2 cellular contexts compared by ENCODE assay signal in the genomic region with DNA sequence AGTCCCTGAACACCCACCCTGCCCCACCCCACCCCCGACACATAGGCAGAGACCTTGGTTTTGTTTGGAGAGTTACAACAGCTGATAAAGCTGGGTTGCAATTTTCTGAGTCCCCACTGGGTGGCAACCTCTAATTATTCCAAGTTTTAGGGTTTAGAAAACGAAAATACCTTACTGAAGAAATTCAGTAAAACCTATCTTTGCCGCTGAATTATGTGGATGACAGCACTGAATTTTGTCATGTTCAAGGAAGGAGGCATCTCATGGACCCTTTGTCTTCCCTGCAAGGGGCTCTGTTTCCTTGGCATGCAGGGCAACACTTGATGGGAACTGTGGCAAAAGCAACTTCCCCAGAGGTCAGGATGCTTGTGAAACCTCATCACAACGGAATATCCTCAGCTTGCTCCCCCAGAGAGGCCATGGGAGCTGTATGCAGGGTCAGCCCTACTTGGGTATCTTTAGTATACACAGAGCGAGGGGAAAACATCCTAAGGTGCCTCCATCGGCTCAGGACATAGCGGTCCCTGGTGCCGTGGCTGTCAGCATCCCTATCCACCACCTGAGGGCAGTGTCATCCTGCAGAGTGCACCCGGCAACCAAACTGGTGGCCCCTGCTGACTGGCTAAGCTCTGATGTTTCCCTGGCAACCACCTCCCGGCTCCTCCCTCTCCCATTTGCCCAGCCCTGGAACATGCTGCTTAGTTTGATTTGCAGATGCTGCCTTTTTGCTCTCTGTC.
TF ChIP-seq lines count a peak whose summit lies in the region.

No MANE protein-coding gene starts in this region.

TF ChIP-seq in A549, 52 proteins besides CTCF, POLR2A, EP300 and RAD21 (continued from another document):
- TF ChIP-seq, protein P1, sequence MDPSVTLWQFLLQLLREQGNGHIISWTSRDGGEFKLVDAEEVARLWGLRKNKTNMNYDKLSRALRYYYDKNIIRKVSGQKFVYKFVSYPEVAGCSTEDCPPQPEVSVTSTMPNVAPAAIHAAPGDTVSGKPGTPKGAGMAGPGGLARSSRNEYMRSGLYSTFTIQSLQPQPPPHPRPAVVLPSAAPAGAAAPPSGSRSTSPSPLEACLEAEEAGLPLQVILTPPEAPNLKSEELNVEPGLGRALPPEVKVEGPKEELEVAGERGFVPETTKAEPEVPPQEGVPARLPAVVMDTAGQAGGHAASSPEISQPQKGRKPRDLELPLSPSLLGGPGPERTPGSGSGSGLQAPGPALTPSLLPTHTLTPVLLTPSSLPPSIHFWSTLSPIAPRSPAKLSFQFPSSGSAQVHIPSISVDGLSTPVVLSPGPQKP (IDR thresholded peaks at IDR 0.05; ENCODE audit: low read depth, low read length): no peak
- TF ChIP-seq SMC3 (IDR thresholded peaks at IDR 0.05) (peak; percentile 96), MAFK (IDR thresholded peaks at IDR 0.05; ENCODE audit: partially characterized antibody) (peak; percentile 10), MAZ (IDR thresholded peaks at IDR 0.05; ENCODE audit: borderline replicate concordance, low read depth, low read length) (no peak), CBX8 (IDR thresholded peaks at IDR 0.05) (no peak), TP53 (CRISPR knock-in tag; IDR thresholded peaks at IDR 0.05) (no peak), RNF2 (IDR thresholded peaks at IDR 0.05; ENCODE audit: borderline replicate concordance, low read depth) (no peak), HOXB13 (CRISPR knock-in tag; IDR thresholded peaks at IDR 0.05; ENCODE audit: low read depth) (no peak)
- TF ChIP-seq, protein P2, sequence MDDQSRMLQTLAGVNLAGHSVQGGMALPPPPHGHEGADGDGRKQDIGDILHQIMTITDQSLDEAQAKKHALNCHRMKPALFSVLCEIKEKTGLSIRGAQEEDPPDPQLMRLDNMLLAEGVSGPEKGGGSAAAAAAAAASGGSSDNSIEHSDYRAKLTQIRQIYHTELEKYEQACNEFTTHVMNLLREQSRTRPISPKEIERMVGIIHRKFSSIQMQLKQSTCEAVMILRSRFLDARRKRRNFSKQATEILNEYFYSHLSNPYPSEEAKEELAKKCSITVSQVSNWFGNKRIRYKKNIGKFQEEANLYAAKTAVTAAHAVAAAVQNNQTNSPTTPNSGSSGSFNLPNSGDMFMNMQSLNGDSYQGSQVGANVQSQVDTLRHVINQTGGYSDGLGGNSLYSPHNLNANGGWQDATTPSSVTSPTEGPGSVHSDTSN (IDR thresholded peaks at IDR 0.05): no peak
TF ChIP-seq in A549: peak in this region for 5.

TF ChIP-seq in HepG2, 621 proteins besides CTCF, POLR2A, EP300 and RAD21 (continued from another document):
- TF ChIP-seq, protein P3, sequence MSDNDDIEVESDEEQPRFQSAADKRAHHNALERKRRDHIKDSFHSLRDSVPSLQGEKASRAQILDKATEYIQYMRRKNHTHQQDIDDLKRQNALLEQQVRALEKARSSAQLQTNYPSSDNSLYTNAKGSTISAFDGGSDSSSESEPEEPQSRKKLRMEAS (IDR thresholded peaks at IDR 0.05): no peak
- no peak for TF ChIP-seq SP140L (CRISPR knock-in tag; IDR thresholded peaks at IDR 0.05; ENCODE audit: borderline replicate concordance)
- peak; percentile 37; the same call in 1 of the 2 replicates for TF ChIP-seq SP5 (CRISPR knock-in tag; IDR thresholded peaks at IDR 0.05; ENCODE audit: borderline replicate concordance, low read depth)
- peak; percentile 42 for TF ChIP-seq SMC3 (IDR thresholded peaks at IDR 0.05; ENCODE audit: low read length)
- peak; percentile 72 for TF ChIP-seq RFX1 (IDR thresholded peaks at IDR 0.05)
- TF ChIP-seq SRSF4 (IDR thresholded peaks at IDR 0.05; ENCODE audit: low read depth, low read length, poor library complexity, severe bottlenecking): no peak
- 0 out of 2 replicates have a peak, but pooled peaks have one; percentile 19 for TF ChIP-seq TAF1 (CRISPR knock-in tag; IDR thresholded peaks at IDR 0.05)
- no peak for TF ChIP-seq ZNF788 (CRISPR knock-in tag; IDR thresholded peaks at IDR 0.05; ENCODE audit: borderline replicate concordance)
- TF ChIP-seq XRCC5 (optimal IDR thresholded peaks at IDR 0.05; ENCODE audit: low read length): peak; percentile 56
- no peak for TF ChIP-seq SOX13 (IDR thresholded peaks at IDR 0.05)
- TF ChIP-seq SOX13 (CRISPR knock-in tag; conservative IDR thresholded peaks at IDR 0.05 in 1 of 2, IDR thresholded peaks at IDR 0.05 in 1 of 2): 0 out of 4 replicates have a peak, but pooled peaks of 1 of the 2 experiments have one; percentile 9
- no peak for TF ChIP-seq MAZ (IDR thresholded peaks at IDR 0.05; ENCODE audit: borderline replicate concordance, low read depth, low read length)
- TF ChIP-seq MAZ (CRISPR knock-in tag; IDR thresholded peaks at IDR 0.05; ENCODE audit: low read depth): no peak
- 0 out of 2 replicates have a peak, but pooled peaks have one; percentile 5 for TF ChIP-seq FOSL2 (CRISPR knock-in tag; IDR thresholded peaks at IDR 0.05)
- TF ChIP-seq, protein P4, sequence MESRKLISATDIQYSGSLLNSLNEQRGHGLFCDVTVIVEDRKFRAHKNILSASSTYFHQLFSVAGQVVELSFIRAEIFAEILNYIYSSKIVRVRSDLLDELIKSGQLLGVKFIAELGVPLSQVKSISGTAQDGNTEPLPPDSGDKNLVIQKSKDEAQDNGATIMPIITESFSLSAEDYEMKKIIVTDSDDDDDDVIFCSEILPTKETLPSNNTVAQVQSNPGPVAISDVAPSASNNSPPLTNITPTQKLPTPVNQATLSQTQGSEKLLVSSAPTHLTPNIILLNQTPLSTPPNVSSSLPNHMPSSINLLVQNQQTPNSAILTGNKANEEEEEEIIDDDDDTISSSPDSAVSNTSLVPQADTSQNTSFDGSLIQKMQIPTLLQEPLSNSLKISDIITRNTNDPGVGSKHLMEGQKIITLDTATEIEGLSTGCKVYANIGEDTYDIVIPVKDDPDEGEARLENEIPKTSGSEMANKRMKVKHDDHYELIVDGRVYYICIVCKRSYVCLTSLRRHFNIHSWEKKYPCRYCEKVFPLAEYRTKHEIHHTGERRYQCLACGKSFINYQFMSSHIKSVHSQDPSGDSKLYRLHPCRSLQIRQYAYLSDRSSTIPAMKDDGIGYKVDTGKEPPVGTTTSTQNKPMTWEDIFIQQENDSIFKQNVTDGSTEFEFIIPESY (CRISPR knock-in tag; IDR thresholded peaks at IDR 0.05): peak; percentile 54; the same call in 1 of the 2 replicates
- peak; percentile 99 for TF ChIP-seq RFXAP (CRISPR knock-in tag; IDR thresholded peaks at IDR 0.05; ENCODE audit: borderline replicate concordance)
- no peak for TF ChIP-seq ZNF546 (CRISPR knock-in tag; conservative IDR thresholded peaks at IDR 0.05)
- peak; percentile 41 for TF ChIP-seq NFYC (CRISPR knock-in tag; IDR thresholded peaks at IDR 0.05)
- TF ChIP-seq, protein P5, sequence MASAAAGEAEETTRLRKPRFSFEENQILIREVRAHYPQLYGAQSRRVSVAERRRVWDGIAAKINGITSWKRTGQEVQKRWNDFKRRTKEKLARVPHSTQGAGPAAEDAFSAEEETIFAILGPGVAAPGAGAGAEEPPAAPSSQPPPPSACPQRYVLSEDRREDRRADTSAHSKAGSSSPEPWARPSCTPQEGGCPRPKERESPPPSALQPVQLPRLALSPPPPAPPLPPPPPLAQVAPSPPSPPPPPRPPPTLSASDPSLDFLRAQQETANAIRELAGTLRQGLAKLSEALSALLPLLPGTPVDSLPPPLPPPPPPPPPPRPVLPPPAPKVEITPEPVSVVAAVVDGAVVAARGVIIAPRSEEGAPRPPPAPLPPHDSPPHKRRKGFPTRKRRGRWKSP (CRISPR knock-in tag; IDR thresholded peaks at IDR 0.05): no peak
- TF ChIP-seq TEAD3 (CRISPR knock-in tag; optimal IDR thresholded peaks at IDR 0.05; ENCODE audit: borderline replicate concordance): peak; percentile 33
